8 cellular contexts compared by ENCODE assay signal in the genomic region with DNA sequence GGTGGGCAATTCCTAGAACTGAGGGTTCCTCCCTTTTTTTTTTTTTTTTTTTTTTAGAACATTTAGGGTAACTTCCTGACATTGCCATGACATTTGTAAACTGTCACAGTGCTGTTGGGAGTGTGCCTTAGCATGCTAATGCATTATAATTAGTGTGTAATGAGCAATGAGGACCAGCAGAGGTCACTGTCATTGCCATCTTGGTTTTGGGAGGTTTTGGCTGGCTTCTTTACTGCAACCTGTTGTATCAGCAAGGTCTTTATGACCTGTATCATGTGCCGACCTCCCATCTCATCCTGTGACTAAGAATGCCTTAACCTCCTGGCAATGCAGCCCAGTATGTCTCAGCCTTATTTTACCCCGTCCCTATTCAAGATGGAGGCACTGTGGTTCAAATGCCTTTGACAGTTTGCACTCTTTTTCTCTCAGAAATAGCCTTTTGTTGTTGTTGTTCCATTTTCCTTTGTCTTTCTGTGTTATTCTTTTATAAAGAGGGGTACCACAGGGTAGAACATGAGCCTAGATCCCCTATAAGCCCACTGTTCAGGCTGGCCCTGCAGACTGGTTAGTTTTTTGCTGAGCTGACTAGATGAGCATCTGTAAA.
A peak's percentile ranks its signal among the peaks of the same experiment; 100 is the strongest.
DNase-seq lines count a peak whose midpoint lies in the region; ATAC-seq and TF ChIP-seq lines count a peak whose summit lies in the region.

No MANE protein-coding gene starts in this region.

- H3K4me1 ChIP-seq in HEK293 (ENCODE audit: control insufficient read depth, insufficient read depth, low read length) (no peaks in the 10 kb centered on the region), fibroblast of lung (ENCODE audit: control insufficient read depth, extremely low read depth, insufficient read depth, low read length) (no peaks in the 10 kb centered on the region)

- H3K4me2 ChIP-seq in fibroblast of lung (ENCODE audit: extremely low read depth, insufficient read depth, low read length) = no peak overlapping the region

- DNase-seq in activated CD4-positive, alpha-beta T cell treated with anti-CD3 and anti-CD28 coated beads for 36 hours = peak; percentile 30
- no peak for DNase-seq in activated CD4-positive, alpha-beta T cell treated with anti-CD3 and anti-CD28 coated beads, Interleukin-2, amount 50 U/mL, for 4 hours
- DNase-seq in RPMI7951 (ENCODE audit: low read depth) (peak; percentile 16), fibroblast of lung (ENCODE audit: low read depth in 2 of 2) (peak; percentile 0 to 17), HuH-7 (ENCODE audit: low spot score) (no peak)
- peak; percentile 7 for DNase-seq in stimulated activated naive CD4-positive, alpha-beta T cell treated with Interleukin-2 at 50 U/mL for 16 hours (lab: John Stamatoyannopoulos, UW)

- CTCF ChIA-PET in activated CD4-positive, alpha-beta T cell treated with anti-CD3 and anti-CD28 coated beads for 36 hours (lab: Charles Lee) = interaction anchor here (0.6 to 2.2 kb wide), 13 partner anchors 17 to 354 kb away, joined by 3 to 23 read pairs (median 4); no protein-coding TSS in a partner anchor
- CTCF ChIA-PET in HEK293 (lab: Yijun Ruan, JAX) = interaction anchor here (0.6 to 1.9 kb wide), 14 partner anchors 9 to 234 kb away, joined by 3 to 9 read pairs (median 4); no protein-coding TSS in a partner anchor

- POLR2A ChIA-PET in activated CD4-positive, alpha-beta T cell treated with anti-CD3 and anti-CD28 coated beads for 36 hours (lab: Charles Lee) = interaction anchor here (0.5 kb wide), 1 partner anchor 312 kb away, joined by 5 read pairs; no protein-coding TSS in a partner anchor
- POLR2A ChIA-PET in HEK293 (lab: Yijun Ruan, JAX) = no interaction called here

- H3K4me1 Mint-ChIP-seq in activated CD4-positive, alpha-beta T cell treated with anti-CD3 and anti-CD28 coated beads for 36 hours = no peaks in the 10 kb centered on the region

- H3K27me3 Mint-ChIP-seq in activated CD4-positive, alpha-beta T cell treated with anti-CD3 and anti-CD28 coated beads for 36 hours = peaks cover 3% of the 10 kb centered on the region

- intact Hi-C loops in activated CD4-positive, alpha-beta T cell treated with anti-CD3 and anti-CD28 coated beads for 36 hours (cut with DNase I, micrococcal nuclease) = loop anchor here in 1 of 2 experiments (1.0 kb wide), 1 partner anchor 350 kb away; no protein-coding TSS in a partner anchor

- H3K36me3 ChIP-seq in HEK293 (ENCODE audit: control insufficient read depth in 2 of 2, insufficient read depth in 1 of 2, low read length in 2 of 2) = no peaks in the 10 kb centered on the region
- H3K36me3 ChIP-seq in fibroblast of lung (ENCODE audit: control insufficient read depth, insufficient read depth, low read length) = no peaks in the 10 kb centered on the region

- no peak overlapping the region for H2AFZ ChIP-seq in fibroblast of lung (ENCODE audit: low read length)

- H3K27ac ChIP-seq in HEK293 (ENCODE audit: extremely low read depth, low read depth, low read length) = no peak overlapping the region
- H3K27ac ChIP-seq in fibroblast of lung (ENCODE audit: insufficient read depth, low read length) = no peak overlapping the region

- H3K79me2 ChIP-seq in fibroblast of lung (ENCODE audit: control insufficient read depth, insufficient read depth, low read length) = no peaks in the 10 kb centered on the region

- no peaks in the 10 kb centered on the region for H3K9me3 Mint-ChIP-seq in activated CD4-positive, alpha-beta T cell treated with anti-CD3 and anti-CD28 coated beads for 36 hours (ENCODE audit: low read depth)

- H3K9me3 ChIP-seq in HEK293 (ENCODE audit: control insufficient read depth, insufficient read depth, low read depth, low read length) (no peaks in the 10 kb centered on the region), fibroblast of lung (ENCODE audit: control insufficient read depth, insufficient read depth, low read depth, low read length) (no peaks in the 10 kb centered on the region)

- no peak overlapping the region for H3K4me3 ChIP-seq in HEK293 (ENCODE audit: low read depth, low read length)
- H3K4me3 ChIP-seq in fibroblast of lung (replicated peaks in 1 of 4; ENCODE audit: control extremely low read depth in 1 of 4, insufficient read depth in 1 of 4, low read depth in 3 of 4, low read length in 4 of 4) = no peak overlapping the region

- H3K4me3 Mint-ChIP-seq in activated CD4-positive, alpha-beta T cell treated with anti-CD3 and anti-CD28 coated beads for 36 hours = no peak overlapping the region

- H4K20me1 ChIP-seq in fibroblast of lung (ENCODE audit: control insufficient read depth, extremely low read depth, insufficient read depth, low read length) = no peaks in the 10 kb centered on the region

- H3K27ac Mint-ChIP-seq in activated CD4-positive, alpha-beta T cell treated with anti-CD3 and anti-CD28 coated beads for 36 hours = no peak overlapping the region

- peak; percentile 51 for ATAC-seq in activated CD4-positive, alpha-beta T cell treated with anti-CD3 and anti-CD28 coated beads for 36 hours
- no peak for ATAC-seq in GM18873 (IDR thresholded peaks at IDR 0.05; ENCODE audit: low FRiP score, unreplicated experiment)

- TF ChIP-seq CTCF in HEK293 (tag by site-specific recombination; IDR thresholded peaks at IDR 0.05) (no peak), fibroblast of lung (conservative IDR thresholded peaks at IDR 0.05 in 1 of 2, IDR thresholded peaks at IDR 0.05 in 1 of 2; ENCODE audit: low read depth in 1 of 2, low read length in 2 of 2) (peak; percentile 43 to 69)

- H3K27me3 ChIP-seq in fibroblast of lung (ENCODE audit: control insufficient read depth, insufficient read depth, low read length) = no peaks in the 10 kb centered on the region

- H3K9ac ChIP-seq in fibroblast of lung (ENCODE audit: insufficient read depth, low read length) = no peak overlapping the region

- H3K36me3 Mint-ChIP-seq in activated CD4-positive, alpha-beta T cell treated with anti-CD3 and anti-CD28 coated beads for 36 hours (ENCODE audit: low read depth) = no peaks in the 10 kb centered on the region

TF ChIP-seq in HEK293, 187 proteins besides CTCF, POLR2A, EP300 and RAD21:
- TF ChIP-seq SCRT2 (tag by site-specific recombination; IDR thresholded peaks at IDR 0.05) = peak; percentile 76
- TF ChIP-seq ZNF654 (tag by site-specific recombination; IDR thresholded peaks at IDR 0.05; ENCODE audit: low read depth) = peak; percentile 16; the same call in 1 of the 2 replicates
- TF ChIP-seq ELK4 (IDR thresholded peaks at IDR 0.05; ENCODE audit: borderline replicate concordance, low read depth, low read length) = no peak

Comparison
In these comparisons a context has a peak if more than half of its experiments do, and no peak if none do; other contexts are left out.
1. DNase-seq: peak in activated CD4-positive, alpha-beta T cell treated with anti-CD3 and anti-CD28 coated beads for 36 hours (single experiment), RPMI7951 (single experiment), fibroblast of lung (2 of 2) and stimulated activated naive CD4-positive, alpha-beta T cell treated with Interleukin-2 at 50 U/mL for 16 hours (single experiment); none in activated CD4-positive, alpha-beta T cell treated with anti-CD3 and anti-CD28 coated beads, Interleukin-2, amount 50 U/mL, for 4 hours (0 of 2) and HuH-7 (single experiment).